1 cellular context compared by ENCODE assay signal in genomic region chr15:78695849-78696248, GRCh38.
TF ChIP-seq lines count a peak whose summit lies in the region.

No MANE protein-coding gene starts in this region.

TF ChIP-seq in H1, 55 proteins besides CTCF, POLR2A, EP300 and RAD21:
- TF ChIP-seq TAF7 (optimal IDR thresholded peaks at IDR 0.05; ENCODE audit: borderline replicate concordance, low read depth, low read length) (no peak), ZNF274 (IDR thresholded peaks at IDR 0.05; ENCODE audit: borderline replicate concordance, extremely low read depth, low read length) (no peak), EGR1 (IDR thresholded peaks at IDR 0.05; ENCODE audit: borderline replicate concordance, low read depth, low read length) (no peak), KDM4A (IDR thresholded peaks at IDR 0.05; ENCODE audit: low read depth, low read length, severe bottlenecking) (no peak), CHD1 (IDR thresholded peaks at IDR 0.05; ENCODE audit: low read depth, low read length) (no peak), CBX8 (IDR thresholded peaks at IDR 0.05; ENCODE audit: borderline replicate concordance, low read depth, low read length) (no peak), CREB1 (IDR thresholded peaks at IDR 0.05) (no peak), POU5F1 (IDR thresholded peaks at IDR 0.05; ENCODE audit: low read depth, low read length) (no peak), BCL11A (IDR thresholded peaks at IDR 0.05; ENCODE audit: low read depth in 2 of 2, low read length in 2 of 2) (no peak), POLR2AphosphoS5 (IDR thresholded peaks at IDR 0.05; ENCODE audit: low read depth, low read length) (no peak), SP4 (IDR thresholded peaks at IDR 0.05; ENCODE audit: low read length) (no peak), SIX5 (IDR thresholded peaks at IDR 0.05; ENCODE audit: low read depth, low read length) (no peak), SIN3A (conservative IDR thresholded peaks at IDR 0.05 in 1 of 2, IDR thresholded peaks at IDR 0.05 in 1 of 2; ENCODE audit: low read depth in 1 of 2, low read length in 2 of 2) (no peak), SUZ12 (IDR thresholded peaks at IDR 0.05; ENCODE audit: low read length) (no peak), SAP30 (IDR thresholded peaks at IDR 0.05; ENCODE audit: insufficient read depth, insufficient replicate concordance, low read length) (no peak), EZH2 (IDR thresholded peaks at IDR 0.05; ENCODE audit: low read depth, low read length, severe bottlenecking) (no peak), RBBP5 (IDR thresholded peaks at IDR 0.05; ENCODE audit: borderline replicate concordance, low read depth, low read length) (no peak), RFX5 (IDR thresholded peaks at IDR 0.05; ENCODE audit: borderline replicate concordance, low read depth, low read length) (no peak), JUN (IDR thresholded peaks at IDR 0.05; ENCODE audit: low read depth, low read length) (no peak)
